1 cellular context compared by ENCODE assay signal in genomic region chr17:81916246-81917001, GRCh38.
TF ChIP-seq lines count a peak whose summit lies in the region.

No MANE protein-coding gene starts in this region.

TF ChIP-seq in A549, 52 proteins besides CTCF, POLR2A, EP300 and RAD21 (continued from another document):
- peak; percentile 23; the same call in 1 of the 2 replicates for TF ChIP-seq HOXA7 (CRISPR knock-in tag; IDR thresholded peaks at IDR 0.05)
TF ChIP-seq in A549: peak in this region for 4; not testable (repeated sequence) for 48.
